Comparison of ENCODE assay signal across 27 cellular contexts in genomic region chr6:34618430-34619182, GRCh38.
"Had no signal": no experiment of that assay in that cellular context is flagged by ENCODE, and none has a peak within 500 bp of the region (broad histone marks: within the 10 kb centered on the region; RNA-seq: fewer than 3 reads in every experiment).

No MANE protein-coding gene starts in this region.

- H3K27ac Mint-ChIP-seq: activated naive CD8-positive, alpha-beta T cell treated with anti-CD3 and anti-CD28 coated beads, Interleukin-2, amount 50 U/mL, for 24 hours; activated T-helper 1 cell treated with anti-CD3 and anti-CD28 coated beads, Interleukin-12 subunit alpha, Interleukin-12 subunit beta, Interleukin-2, Interleukin-4 antibody, amounts not matched to agents 30 ng/mL and 10 ng/mL and 1 ng/mL, durations not matched to agents 14 hours and 24 hours and 36 hours; nephron progenitor cell; stimulated activated naive CD8-positive, alpha-beta T cell treated with anti-CD3 and anti-CD28 coated beads, Interleukin-15, Interleukin-2, amounts not matched to agents 100 ng/mL and 50 ng/mL, for 24 hours had no signal

- DNase-seq: activated CD4-positive, alpha-beta T cell treated with anti-CD3 and anti-CD28 coated beads, Interleukin-2, amount 50 U/mL, for 1 hour; activated CD8-positive, alpha-beta memory T cell treated with anti-CD3 and anti-CD28 coated beads for 24 hours; activated CD8-positive, alpha-beta memory T cell treated with anti-CD3 and anti-CD28 coated beads, Interleukin-2, amount 50 U/mL, for 48 hours; activated naive CD8-positive, alpha-beta T cell treated with anti-CD3 and anti-CD28 coated beads, Interleukin-2, amount 50 U/mL, for 24 hours; aorta; brain microvascular endothelial cell; erythroblast; foreskin melanocyte; hypothalamus; islet precursor cell; left colon; lower lobe of right lung; nephron progenitor cell; nucleus accumbens; posterior cingulate gyrus; retina; stimulated activated CD4-positive, alpha-beta T cell treated with anti-CD3 and anti-CD28 coated beads, Interleukin-12 subunit alpha, Interleukin-12 subunit beta, amount 100 ng/mL, for 4 hours; stimulated activated CD4-positive, alpha-beta T cell treated with anti-CD3 and anti-CD28 coated beads, Interleukin-1b, Interleukin-23, amount 100 ng/mL, for 48 hours; stimulated activated CD8-positive, alpha-beta memory T cell treated with anti-CD3 and anti-CD28 coated beads, Interleukin-4, amount 100 ng/mL, for 48 hours; T-helper 1 cell; T1000; transverse colon had no signal

- H3K27me3 Mint-ChIP-seq: activated naive CD8-positive, alpha-beta T cell treated with anti-CD3 and anti-CD28 coated beads, Interleukin-2, amount 50 U/mL, for 24 hours; stimulated activated naive CD8-positive, alpha-beta T cell treated with anti-CD3 and anti-CD28 coated beads, Interleukin-15, Interleukin-2, amounts not matched to agents 100 ng/mL and 50 ng/mL, for 24 hours had no signal

- ATAC-seq: activated CD4-positive, CD25-positive, alpha-beta regulatory T cell treated with anti-CD3 and anti-CD28 coated beads, Interleukin-2, amount 50 U/mL, for 24 hours; activated naive CD8-positive, alpha-beta T cell treated with anti-CD3 and anti-CD28 coated beads, Interleukin-2, amount 50 U/mL, for 24 hours; left colon; lower lobe of right lung; SK-N-SH treated with all-trans-retinoic acid at 6 μM for 48 hours had no signal

- H3K27me3 ChIP-seq: brain microvascular endothelial cell, transverse colon had no signal

- H3K27ac ChIP-seq: brain microvascular endothelial cell, coronary artery, lower lobe of right lung, transverse colon had no signal

- H3K36me3 ChIP-seq: brain microvascular endothelial cell, transverse colon had no signal

- H3K4me3 ChIP-seq: coronary artery, lower lobe of right lung, transverse colon had no signal

- H3K4me3 Mint-ChIP-seq: activated naive CD8-positive, alpha-beta T cell treated with anti-CD3 and anti-CD28 coated beads, Interleukin-2, amount 50 U/mL, for 24 hours; activated T-helper 1 cell treated with anti-CD3 and anti-CD28 coated beads, Interleukin-12 subunit alpha, Interleukin-12 subunit beta, Interleukin-2, Interleukin-4 antibody, amounts not matched to agents 30 ng/mL and 10 ng/mL and 1 ng/mL, durations not matched to agents 14 hours and 24 hours and 36 hours; nephron progenitor cell; stimulated activated naive CD8-positive, alpha-beta T cell treated with anti-CD3 and anti-CD28 coated beads, Interleukin-15, Interleukin-2, amounts not matched to agents 100 ng/mL and 50 ng/mL, for 24 hours had no signal

- H3K4me1 ChIP-seq: lower lobe of right lung, transverse colon had no signal

- H3K9me3 ChIP-seq: lower lobe of right lung, transverse colon had no signal

- H3K9me3 Mint-ChIP-seq: activated naive CD8-positive, alpha-beta T cell treated with anti-CD3 and anti-CD28 coated beads, Interleukin-2, amount 50 U/mL, for 24 hours; activated T-helper 1 cell treated with anti-CD3 and anti-CD28 coated beads, Interleukin-12 subunit alpha, Interleukin-12 subunit beta, Interleukin-2, Interleukin-4 antibody, amounts not matched to agents 30 ng/mL and 10 ng/mL and 1 ng/mL, durations not matched to agents 14 hours and 24 hours and 36 hours; nephron progenitor cell; stimulated activated naive CD8-positive, alpha-beta T cell treated with anti-CD3 and anti-CD28 coated beads, Interleukin-15, Interleukin-2, amounts not matched to agents 100 ng/mL and 50 ng/mL, for 24 hours had no signal
